Comparison of ENCODE assay signal across 1 cellular context in genomic region chr4:90733211-90733610, GRCh38.
TF ChIP-seq lines count a peak whose summit lies in the region.

No MANE protein-coding gene starts in this region.

TF ChIP-seq in GM23338, 12 proteins besides CTCF, POLR2A, EP300 and RAD21 (continued from another document):
- no peak for TF ChIP-seq ZNF462 (CRISPR knock-in tag; IDR thresholded peaks at IDR 0.05)
- TF ChIP-seq ZNF331 (CRISPR knock-in tag; IDR thresholded peaks at IDR 0.05; ENCODE audit: low read depth), result no peak
- no peak for TF ChIP-seq NANOG (IDR thresholded peaks at IDR 0.05; ENCODE audit: borderline replicate concordance)
- TF ChIP-seq JUNB (IDR thresholded peaks at IDR 0.05; ENCODE audit: unreplicated experiment), result no peak
- no peak for TF ChIP-seq EZH2 (IDR thresholded peaks at IDR 0.05; ENCODE audit: low read depth, unreplicated experiment)
- no peak for TF ChIP-seq REST (IDR thresholded peaks at IDR 0.05; ENCODE audit: unreplicated experiment)
- TF ChIP-seq CREB1 (CRISPR knock-in tag; IDR thresholded peaks at IDR 0.05; ENCODE audit: low read depth), result no peak
- TF ChIP-seq EZH2phosphoT487 (IDR thresholded peaks at IDR 0.05; ENCODE audit: unreplicated experiment), result no peak
- TF ChIP-seq ETS1 (IDR thresholded peaks at IDR 0.05), result no peak
- no peak for TF ChIP-seq ZNF114 (CRISPR knock-in tag; IDR thresholded peaks at IDR 0.05)
- no peak for TF ChIP-seq STAT1 (IDR thresholded peaks at IDR 0.05; ENCODE audit: unreplicated experiment)
